Comparison of ENCODE assay signal across 1 cellular context in the genomic region with DNA sequence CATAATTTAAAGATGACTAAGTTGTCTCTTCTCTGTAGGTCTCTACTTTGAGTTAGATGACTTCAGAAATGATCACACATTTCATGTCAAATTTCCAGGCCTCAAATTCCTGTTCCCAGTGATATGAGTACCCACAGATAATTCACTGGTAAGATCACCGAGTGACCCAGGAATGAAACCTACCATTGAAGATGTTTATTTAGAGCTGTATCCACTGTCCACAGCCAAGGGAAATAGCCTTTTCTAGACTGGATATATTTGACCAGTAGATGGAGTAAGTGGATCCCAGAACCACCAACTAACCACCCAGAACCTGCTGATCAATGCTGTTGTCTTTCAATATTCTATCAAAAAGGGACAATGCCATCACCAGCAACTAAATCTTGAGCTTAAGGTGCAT.
TF ChIP-seq lines count a peak whose summit lies in the region.

No MANE protein-coding gene starts in this region.

TF ChIP-seq in GM23338, 12 proteins besides CTCF, POLR2A, EP300 and RAD21 (continued from another document):
- TF ChIP-seq, protein P1, sequence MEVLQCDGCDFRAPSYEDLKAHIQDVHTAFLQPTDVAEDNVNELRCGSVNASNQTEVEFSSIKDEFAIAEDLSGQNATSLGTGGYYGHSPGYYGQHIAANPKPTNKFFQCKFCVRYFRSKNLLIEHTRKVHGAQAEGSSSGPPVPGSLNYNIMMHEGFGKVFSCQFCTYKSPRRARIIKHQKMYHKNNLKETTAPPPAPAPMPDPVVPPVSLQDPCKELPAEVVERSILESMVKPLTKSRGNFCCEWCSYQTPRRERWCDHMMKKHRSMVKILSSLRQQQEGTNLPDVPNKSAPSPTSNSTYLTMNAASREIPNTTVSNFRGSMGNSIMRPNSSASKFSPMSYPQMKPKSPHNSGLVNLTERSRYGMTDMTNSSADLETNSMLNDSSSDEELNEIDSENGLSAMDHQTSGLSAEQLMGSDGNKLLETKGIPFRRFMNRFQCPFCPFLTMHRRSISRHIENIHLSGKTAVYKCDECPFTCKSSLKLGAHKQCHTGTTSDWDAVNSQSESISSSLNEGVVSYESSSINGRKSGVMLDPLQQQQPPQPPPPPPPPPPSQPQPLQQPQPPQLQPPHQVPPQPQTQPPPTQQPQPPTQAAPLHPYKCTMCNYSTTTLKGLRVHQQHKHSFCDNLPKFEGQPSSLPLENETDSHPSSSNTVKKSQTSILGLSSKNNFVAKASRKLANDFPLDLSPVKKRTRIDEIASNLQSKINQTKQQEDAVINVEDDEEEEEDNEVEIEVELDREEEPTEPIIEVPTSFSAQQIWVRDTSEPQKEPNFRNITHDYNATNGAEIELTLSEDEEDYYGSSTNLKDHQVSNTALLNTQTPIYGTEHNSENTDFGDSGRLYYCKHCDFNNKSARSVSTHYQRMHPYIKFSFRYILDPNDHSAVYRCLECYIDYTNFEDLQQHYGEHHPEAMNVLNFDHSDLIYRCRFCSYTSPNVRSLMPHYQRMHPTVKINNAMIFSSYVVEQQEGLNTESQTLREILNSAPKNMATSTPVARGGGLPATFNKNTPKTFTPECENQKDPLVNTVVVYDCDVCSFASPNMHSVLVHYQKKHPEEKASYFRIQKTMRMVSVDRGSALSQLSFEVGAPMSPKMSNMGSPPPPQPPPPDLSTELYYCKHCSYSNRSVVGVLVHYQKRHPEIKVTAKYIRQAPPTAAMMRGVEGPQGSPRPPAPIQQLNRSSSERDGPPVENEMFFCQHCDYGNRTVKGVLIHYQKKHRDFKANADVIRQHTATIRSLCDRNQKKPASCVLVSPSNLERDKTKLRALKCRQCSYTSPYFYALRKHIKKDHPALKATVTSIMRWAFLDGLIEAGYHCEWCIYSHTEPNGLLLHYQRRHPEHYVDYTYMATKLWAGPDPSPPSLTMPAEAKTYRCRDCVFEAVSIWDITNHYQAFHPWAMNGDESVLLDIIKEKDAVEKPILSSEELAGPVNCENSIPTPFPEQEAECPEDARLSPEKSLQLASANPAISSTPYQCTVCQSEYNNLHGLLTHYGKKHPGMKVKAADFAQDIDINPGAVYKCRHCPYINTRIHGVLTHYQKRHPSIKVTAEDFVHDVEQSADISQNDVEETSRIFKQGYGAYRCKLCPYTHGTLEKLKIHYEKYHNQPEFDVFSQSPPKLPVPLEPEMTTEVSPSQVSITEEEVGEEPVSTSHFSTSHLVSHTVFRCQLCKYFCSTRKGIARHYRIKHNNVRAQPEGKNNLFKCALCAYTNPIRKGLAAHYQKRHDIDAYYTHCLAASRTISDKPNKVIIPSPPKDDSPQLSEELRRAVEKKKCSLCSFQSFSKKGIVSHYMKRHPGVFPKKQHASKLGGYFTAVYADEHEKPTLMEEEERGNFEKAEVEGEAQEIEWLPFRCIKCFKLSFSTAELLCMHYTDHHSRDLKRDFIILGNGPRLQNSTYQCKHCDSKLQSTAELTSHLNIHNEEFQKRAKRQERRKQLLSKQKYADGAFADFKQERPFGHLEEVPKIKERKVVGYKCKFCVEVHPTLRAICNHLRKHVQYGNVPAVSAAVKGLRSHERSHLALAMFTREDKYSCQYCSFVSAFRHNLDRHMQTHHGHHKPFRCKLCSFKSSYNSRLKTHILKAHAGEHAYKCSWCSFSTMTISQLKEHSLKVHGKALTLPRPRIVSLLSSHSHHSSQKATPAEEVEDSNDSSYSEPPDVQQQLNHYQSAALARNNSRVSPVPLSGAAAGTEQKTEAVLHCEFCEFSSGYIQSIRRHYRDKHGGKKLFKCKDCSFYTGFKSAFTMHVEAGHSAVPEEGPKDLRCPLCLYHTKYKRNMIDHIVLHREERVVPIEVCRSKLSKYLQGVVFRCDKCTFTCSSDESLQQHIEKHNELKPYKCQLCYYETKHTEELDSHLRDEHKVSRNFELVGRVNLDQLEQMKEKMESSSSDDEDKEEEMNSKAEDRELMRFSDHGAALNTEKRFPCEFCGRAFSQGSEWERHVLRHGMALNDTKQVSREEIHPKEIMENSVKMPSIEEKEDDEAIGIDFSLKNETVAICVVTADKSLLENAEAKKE (CRISPR knock-in tag; IDR thresholded peaks at IDR 0.05), result no peak
- TF ChIP-seq ZNF114 (CRISPR knock-in tag; IDR thresholded peaks at IDR 0.05), result no peak
- no peak for TF ChIP-seq ZNF331 (CRISPR knock-in tag; IDR thresholded peaks at IDR 0.05; ENCODE audit: low read depth)
- TF ChIP-seq, protein P2, sequence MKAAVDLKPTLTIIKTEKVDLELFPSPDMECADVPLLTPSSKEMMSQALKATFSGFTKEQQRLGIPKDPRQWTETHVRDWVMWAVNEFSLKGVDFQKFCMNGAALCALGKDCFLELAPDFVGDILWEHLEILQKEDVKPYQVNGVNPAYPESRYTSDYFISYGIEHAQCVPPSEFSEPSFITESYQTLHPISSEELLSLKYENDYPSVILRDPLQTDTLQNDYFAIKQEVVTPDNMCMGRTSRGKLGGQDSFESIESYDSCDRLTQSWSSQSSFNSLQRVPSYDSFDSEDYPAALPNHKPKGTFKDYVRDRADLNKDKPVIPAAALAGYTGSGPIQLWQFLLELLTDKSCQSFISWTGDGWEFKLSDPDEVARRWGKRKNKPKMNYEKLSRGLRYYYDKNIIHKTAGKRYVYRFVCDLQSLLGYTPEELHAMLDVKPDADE (IDR thresholded peaks at IDR 0.05), result no peak
- no peak for TF ChIP-seq NANOG (IDR thresholded peaks at IDR 0.05; ENCODE audit: borderline replicate concordance)
- TF ChIP-seq, protein P3, sequence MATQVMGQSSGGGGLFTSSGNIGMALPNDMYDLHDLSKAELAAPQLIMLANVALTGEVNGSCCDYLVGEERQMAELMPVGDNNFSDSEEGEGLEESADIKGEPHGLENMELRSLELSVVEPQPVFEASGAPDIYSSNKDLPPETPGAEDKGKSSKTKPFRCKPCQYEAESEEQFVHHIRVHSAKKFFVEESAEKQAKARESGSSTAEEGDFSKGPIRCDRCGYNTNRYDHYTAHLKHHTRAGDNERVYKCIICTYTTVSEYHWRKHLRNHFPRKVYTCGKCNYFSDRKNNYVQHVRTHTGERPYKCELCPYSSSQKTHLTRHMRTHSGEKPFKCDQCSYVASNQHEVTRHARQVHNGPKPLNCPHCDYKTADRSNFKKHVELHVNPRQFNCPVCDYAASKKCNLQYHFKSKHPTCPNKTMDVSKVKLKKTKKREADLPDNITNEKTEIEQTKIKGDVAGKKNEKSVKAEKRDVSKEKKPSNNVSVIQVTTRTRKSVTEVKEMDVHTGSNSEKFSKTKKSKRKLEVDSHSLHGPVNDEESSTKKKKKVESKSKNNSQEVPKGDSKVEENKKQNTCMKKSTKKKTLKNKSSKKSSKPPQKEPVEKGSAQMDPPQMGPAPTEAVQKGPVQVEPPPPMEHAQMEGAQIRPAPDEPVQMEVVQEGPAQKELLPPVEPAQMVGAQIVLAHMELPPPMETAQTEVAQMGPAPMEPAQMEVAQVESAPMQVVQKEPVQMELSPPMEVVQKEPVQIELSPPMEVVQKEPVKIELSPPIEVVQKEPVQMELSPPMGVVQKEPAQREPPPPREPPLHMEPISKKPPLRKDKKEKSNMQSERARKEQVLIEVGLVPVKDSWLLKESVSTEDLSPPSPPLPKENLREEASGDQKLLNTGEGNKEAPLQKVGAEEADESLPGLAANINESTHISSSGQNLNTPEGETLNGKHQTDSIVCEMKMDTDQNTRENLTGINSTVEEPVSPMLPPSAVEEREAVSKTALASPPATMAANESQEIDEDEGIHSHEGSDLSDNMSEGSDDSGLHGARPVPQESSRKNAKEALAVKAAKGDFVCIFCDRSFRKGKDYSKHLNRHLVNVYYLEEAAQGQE (IDR thresholded peaks at IDR 0.05; ENCODE audit: unreplicated experiment), result no peak
